28 cellular contexts compared by ENCODE assay signal in genomic region chr11:27203077-27203476, GRCh38.
A peak's percentile ranks its signal among the peaks of the same experiment; 100 is the strongest.
DNase-seq lines count a peak whose midpoint lies in the region; ATAC-seq and TF ChIP-seq lines count a peak whose summit lies in the region.
"Had no signal": no experiment of that assay in that cellular context is flagged by ENCODE, and none has a peak within 500 bp of the region (broad histone marks: within the 10 kb centered on the region; RNA-seq: fewer than 3 reads in every experiment).

No MANE protein-coding gene starts in this region.

- no peak overlapping the region for H3K4me3 Mint-ChIP-seq in nephron progenitor cell
- H3K4me3 Mint-ChIP-seq: activated naive CD8-positive, alpha-beta T cell treated with anti-CD3 and anti-CD28 coated beads, Interleukin-2, amount 10 ng/mL, durations not matched to agents 7 days and 5 days; activated T-cell treated with anti-CD3 and anti-CD28 coated beads, Interleukin-2, amount 50 U/mL, for 24 hours; effector memory CD8-positive, alpha-beta T cell had no signal

- peaks cover 11% of the 10 kb centered on the region for H3K36me3 Mint-ChIP-seq in nephron progenitor cell (ENCODE audit: low read depth)
- H3K36me3 Mint-ChIP-seq: activated naive CD8-positive, alpha-beta T cell treated with anti-CD3 and anti-CD28 coated beads, Interleukin-2, amount 10 ng/mL, durations not matched to agents 7 days and 5 days had no signal

- BruUV-seq in Panc1 (replicated peaks; lab: Mats Ljungman, UMichigan) (no TSS peak), A673 (replicated peaks; lab: Mats Ljungman, UMichigan) (no TSS peak)

- peak overlapping the region; percentile 96 for H3K27ac ChIP-seq in Panc1 (ENCODE audit: low read length)
- peak overlapping the region; percentile 90 for H3K27ac ChIP-seq in colonic mucosa
- peak overlapping the region; percentile 80 to 81 for H3K27ac ChIP-seq in testis
- H3K27ac ChIP-seq in A673 (ENCODE audit: low read depth, low read length, poor library complexity, severe bottlenecking), result no peak overlapping the region
- H3K27ac ChIP-seq: ascending aorta, BLaER1, coronary artery, thoracic aorta, vagina had no signal

- H3K9me3 Mint-ChIP-seq in nephron progenitor cell, result peaks cover 4% of the 10 kb centered on the region
- H3K9me3 Mint-ChIP-seq: activated naive CD8-positive, alpha-beta T cell treated with anti-CD3 and anti-CD28 coated beads, Interleukin-2, amount 10 ng/mL, durations not matched to agents 7 days and 5 days; activated T-cell treated with anti-CD3 and anti-CD28 coated beads, Interleukin-2, amount 50 U/mL, for 24 hours had no signal

- CTCF ChIA-PET in Panc1 (lab: Charles Lee), result no interaction called here
- CTCF ChIA-PET in A673 (lab: Charles Lee), result interaction anchor here (1.1 to 1.3 kb wide), 3 partner anchors 19 to 283 kb away, joined by 3 to 5 read pairs (median 4); no protein-coding TSS in a partner anchor

- POLR2A ChIA-PET in Panc1 (lab: Charles Lee) (no interaction called here), A673 (lab: Charles Lee; ENCODE audit: low non-redundant PET) (interaction anchor here (0.7 kb wide), 1 partner anchor 10 kb away, joined by 3 read pairs; no protein-coding TSS in a partner anchor)

- DNase-seq in Panc1 (ENCODE audit: low read depth, low spot score) (no peak), colonic mucosa (peak; percentile 22), nephron progenitor cell (no peak), testis (no peak), dermis blood vessel endothelial cell (no peak), NCI-H2196 (lab: John Stamatoyannopoulos, UW; ENCODE audit: unreplicated experiment) (no peak), A673 (ENCODE audit: low spot score) (no peak)
- DNase-seq: activated CD4-positive, alpha-beta T cell treated with anti-CD3 and anti-CD28 coated beads for 48 hours; activated gamma-delta T cell treated with Interleukin-2 at 50 U/mL for 16 hours; activated naive CD8-positive, alpha-beta T cell treated with anti-CD3 and anti-CD28 coated beads, Interleukin-2, amount 10 ng/mL, durations not matched to agents 7 days and 5 days; activated T-cell treated with anti-CD3 and anti-CD28 coated beads, Interleukin-2, amount 50 U/mL, for 24 hours; DMS153; effector memory CD8-positive, alpha-beta T cell; erythroblast; left ventricle myocardium inferior; NCI-H1092 treated with DMSO at 0.1 percent for 48 hours; NCI-H187; SHP77 treated with DMSO at 0.1 percent for 48 hours; stimulated activated naive CD4-positive, alpha-beta T cell treated with Interleukin-2 at 50 U/mL for 16 hours had no signal

- peaks cover 74% of the 10 kb centered on the region for H3K4me1 Mint-ChIP-seq in nephron progenitor cell

- H3K9me3 ChIP-seq in Panc1 (ENCODE audit: control insufficient read depth, insufficient read depth, low read depth, low read length) (no peaks in the 10 kb centered on the region), colonic mucosa (no peaks in the 10 kb centered on the region), testis (no peaks in the 10 kb centered on the region), A673 (ENCODE audit: low read depth, low read length, poor library complexity, severe bottlenecking) (no peaks in the 10 kb centered on the region)
- H3K9me3 ChIP-seq: ascending aorta, BLaER1, left ventricle myocardium inferior, thoracic aorta, vagina had no signal

- no peak for TF ChIP-seq POLR2A in testis (IDR thresholded peaks at IDR 0.05)

- intact Hi-C loops in Panc1 (cut with micrococcal nuclease; ENCODE audit: unreplicated experiment) (no loop called here), colonic mucosa (cut with DNase I) (loop anchor here (5.0 kb wide), 1 partner anchor 89 kb away; no protein-coding TSS in a partner anchor), testis (cut with DNase I; ENCODE audit: low total_unique reads) (loop anchor here (10.0 kb wide), 1 partner anchor 92 kb away; no protein-coding TSS in a partner anchor), A673 (cut with micrococcal nuclease; ENCODE audit: unreplicated experiment) (no loop called here)

- H3K4me1 ChIP-seq in Panc1 (ENCODE audit: control insufficient read depth, insufficient read depth, low read length), result peaks cover 54% of the 10 kb centered on the region
- peaks cover 5% of the 10 kb centered on the region for H3K4me1 ChIP-seq in colonic mucosa
- peaks cover 67% of the 10 kb centered on the region for H3K4me1 ChIP-seq in testis
- peaks cover 59% of the 10 kb centered on the region for H3K4me1 ChIP-seq in A673 (ENCODE audit: insufficient read depth, low read length, poor library complexity, severe bottlenecking)

- H3K4me3 ChIP-seq in Panc1 (ENCODE audit: low read depth in 2 of 2, low read length in 2 of 2) (no peak overlapping the region), colonic mucosa (no peak overlapping the region), testis (no peak overlapping the region), A673 (ENCODE audit: low read depth, low read length, poor library complexity, severe bottlenecking) (no peak overlapping the region)
- H3K4me3 ChIP-seq: ascending aorta, BLaER1, cardiac muscle cell, coronary artery, GM12878, K562, left ventricle myocardium inferior, thoracic aorta, vagina had no signal

- H3K27me3 ChIP-seq in Panc1 (ENCODE audit: control insufficient read depth, insufficient read depth, low read length) (no peaks in the 10 kb centered on the region), colonic mucosa (no peaks in the 10 kb centered on the region), testis (no peaks in the 10 kb centered on the region), A673 (replicated peaks; ENCODE audit: insufficient read depth, low read depth, low read length, poor library complexity) (no peaks in the 10 kb centered on the region)
- H3K27me3 ChIP-seq: ascending aorta, BLaER1, cardiac muscle cell, vagina had no signal

- no peaks in the 10 kb centered on the region for H3K27me3 Mint-ChIP-seq in nephron progenitor cell (ENCODE audit: low read depth, poor library complexity)
- H3K27me3 Mint-ChIP-seq: activated naive CD8-positive, alpha-beta T cell treated with anti-CD3 and anti-CD28 coated beads, Interleukin-2, amount 10 ng/mL, durations not matched to agents 7 days and 5 days had no signal

- WGBS in testis, 2 donors, result 83 to 89% methylated on average over 4 of the region's 4 CpGs

- H3K36me3 ChIP-seq in Panc1 (ENCODE audit: control insufficient read depth, insufficient read depth, low read length) (no peaks in the 10 kb centered on the region), colonic mucosa (no peaks in the 10 kb centered on the region), testis (ENCODE audit: low read depth, missing control alignments) (no peaks in the 10 kb centered on the region), A673 (ENCODE audit: insufficient read depth, low read length, poor library complexity, severe bottlenecking) (no peaks in the 10 kb centered on the region)
- H3K36me3 ChIP-seq: ascending aorta, BLaER1, cardiac muscle cell, left ventricle myocardium inferior, thoracic aorta, vagina had no signal

- peak overlapping the region; percentile 91 for H3K27ac Mint-ChIP-seq in nephron progenitor cell
- H3K27ac Mint-ChIP-seq: activated naive CD8-positive, alpha-beta T cell treated with anti-CD3 and anti-CD28 coated beads, Interleukin-2, amount 10 ng/mL, durations not matched to agents 7 days and 5 days; activated T-cell treated with anti-CD3 and anti-CD28 coated beads, Interleukin-2, amount 50 U/mL, for 24 hours; effector memory CD8-positive, alpha-beta T cell had no signal

- no peak for TF ChIP-seq CTCF in Panc1 (IDR thresholded peaks at IDR 0.05)
- no peak for TF ChIP-seq CTCF in colonic mucosa (IDR thresholded peaks at IDR 0.05)
- no peak for TF ChIP-seq CTCF in nephron progenitor cell (IDR thresholded peaks at IDR 0.05)
- TF ChIP-seq CTCF in testis (IDR thresholded peaks at IDR 0.05), result no peak
- no peak for TF ChIP-seq CTCF in A673 (conservative IDR thresholded peaks at IDR 0.05; ENCODE audit: low read depth, low read length)

- in situ Hi-C loops in Panc1 (cut with HindIII; ENCODE audit: low pct_unique_long_range_greater_than_20kb, low sequenced_read_pairs), result no loop called here

- H3K9ac ChIP-seq in colonic mucosa (ENCODE audit: low read depth in 2 of 2, low read length in 2 of 2), result peak overlapping the region in 1 of 2 donors; percentile 43
- H3K9ac ChIP-seq: BLaER1 had no signal

- no peak for ATAC-seq in Panc1
- ATAC-seq: effector memory CD8-positive, alpha-beta T cell; GM12878; K562; sciatic nerve had no signal

Comparison
In these comparisons a context has a peak if more than half of its experiments do, and no peak if none do; other contexts are left out.
1. intact Hi-C loops: an anchor here in colonic mucosa (5.0 kb wide) and testis (10.0 kb wide); none called in Panc1 and A673.